ENCODE assay signal across 12 cellular contexts in the genomic region with DNA sequence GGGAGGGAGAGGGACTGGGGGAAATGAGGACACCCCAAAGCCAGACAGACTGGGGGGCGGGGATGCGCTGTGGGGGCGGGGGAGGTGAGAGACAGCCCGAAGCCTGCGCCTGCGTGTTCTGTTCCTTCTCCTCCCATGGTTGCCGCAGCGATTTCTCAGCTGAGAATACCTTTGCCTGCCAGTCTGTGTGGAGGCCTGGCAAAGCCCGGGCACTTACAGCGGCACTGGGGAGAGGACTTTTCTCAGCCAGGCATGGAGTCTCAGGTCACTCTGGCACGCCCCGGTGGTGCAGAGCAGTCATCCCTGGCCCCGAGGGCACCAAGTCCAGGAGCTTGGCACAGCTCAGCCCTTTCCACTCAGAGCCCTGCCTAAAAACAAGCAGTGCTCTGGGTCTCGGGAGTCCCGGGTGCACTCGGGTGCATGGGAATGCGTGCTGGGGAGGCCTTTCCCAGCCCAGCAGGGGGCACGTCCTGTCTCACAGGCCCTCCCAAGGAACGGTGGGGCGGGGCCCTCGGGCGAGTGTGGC.
DNase-seq lines count a peak whose midpoint lies in the region; ATAC-seq and TF ChIP-seq lines count a peak whose summit lies in the region.
"Had no signal": no experiment of that assay in that cellular context is flagged by ENCODE, and none has a peak within 500 bp of the region (broad histone marks: within the 10 kb centered on the region; RNA-seq: fewer than 3 reads in every experiment).

No MANE protein-coding gene starts in this region.

- H4K5ac ChIP-seq in mesendoderm (ENCODE audit: low read length): no peak overlapping the region

- no peak overlapping the region for H2AK5ac ChIP-seq in mesendoderm (ENCODE audit: low read length)

- H3K27me3 ChIP-seq in left ventricle myocardium inferior (ENCODE audit: low read depth): peaks cover 4% of the 10 kb centered on the region
- H3K27me3 ChIP-seq in mesendoderm (ENCODE audit: insufficient read depth, low read length, poor library complexity): no peaks in the 10 kb centered on the region

- H3K9ac ChIP-seq in mesendoderm (ENCODE audit: low read length): no peak overlapping the region

- CTCF ChIA-PET in activated B cell treated with CpG ODN at 0.5 μM for 24 hours (lab: Charles Lee): interaction anchor here (1.2 kb wide), 1 partner anchor 345 kb away, joined by 3 read pairs; no protein-coding TSS in a partner anchor

- no peak overlapping the region for H2BK5ac ChIP-seq in mesendoderm (ENCODE audit: low read length)

- H2BK15ac ChIP-seq in mesendoderm (replicated peaks; ENCODE audit: low read depth): no peak overlapping the region

- POLR2A ChIA-PET in activated B cell treated with CpG ODN at 0.5 μM for 24 hours (lab: Charles Lee): no interaction called here

- no peak overlapping the region for H3K18ac ChIP-seq in mesendoderm (ENCODE audit: low read length)

- no peaks in the 10 kb centered on the region for H3K27me3 Mint-ChIP-seq in activated B cell treated with CpG ODN at 0.5 μM for 24 hours

- H3K9me3 Mint-ChIP-seq in activated B cell treated with CpG ODN at 0.5 μM for 24 hours: no peaks in the 10 kb centered on the region
- H3K9me3 Mint-ChIP-seq: activated T-helper 1 cell treated with anti-CD3 and anti-CD28 coated beads, Interleukin-12 subunit alpha, Interleukin-12 subunit beta, Interleukin-2, Interleukin-4 antibody, amounts not matched to agents 30 ng/mL and 10 ng/mL and 1 ng/mL, durations not matched to agents 14 hours and 24 hours and 36 hours had no signal

- no peak overlapping the region for H3K56ac ChIP-seq in mesendoderm (ENCODE audit: low read length)

- H3K79me2 ChIP-seq in mesendoderm (ENCODE audit: control insufficient read depth, insufficient read depth, low read length): no peaks in the 10 kb centered on the region

- TF ChIP-seq CTCF in activated B cell treated with CpG ODN at 0.5 μM for 24 hours (IDR thresholded peaks at IDR 0.05): no peak
- no peak for TF ChIP-seq CTCF in left ventricle myocardium inferior (IDR thresholded peaks at IDR 0.05; ENCODE audit: borderline replicate concordance)

- H3K9me3 ChIP-seq in left ventricle myocardium inferior (replicated peaks): no peaks in the 10 kb centered on the region
- H3K9me3 ChIP-seq: Caco-2, mucosa of descending colon had no signal

- WGBS in mesendoderm (ENCODE audit: extremely low coverage, insufficient coverage, low lambda C conversion rate): no CpG with 5 or more reads among the region's 22 CpGs

- H3K4me3 ChIP-seq in left ventricle myocardium inferior: peak overlapping the region; percentile 34
- no peak overlapping the region for H3K4me3 ChIP-seq in mesendoderm (ENCODE audit: low read length)
- H3K4me3 ChIP-seq: mucosa of descending colon had no signal

- H3K4me1 Mint-ChIP-seq in activated B cell treated with CpG ODN at 0.5 μM for 24 hours: no peaks in the 10 kb centered on the region

- H3K4me1 ChIP-seq in left ventricle myocardium inferior (peaks cover 5% of the 10 kb centered on the region), mesendoderm (ENCODE audit: control insufficient read depth, low read depth, low read length) (no peaks in the 10 kb centered on the region)
- H3K4me1 ChIP-seq: Caco-2 had no signal

- no peaks in the 10 kb centered on the region for H3K79me1 ChIP-seq in mesendoderm (ENCODE audit: low read length)

- no peak overlapping the region for H3K23ac ChIP-seq in mesendoderm (ENCODE audit: low read length)

- no peak overlapping the region for H3K4me3 Mint-ChIP-seq in activated B cell treated with CpG ODN at 0.5 μM for 24 hours
- H3K4me3 Mint-ChIP-seq: activated T-helper 1 cell treated with anti-CD3 and anti-CD28 coated beads, Interleukin-12 subunit alpha, Interleukin-12 subunit beta, Interleukin-2, Interleukin-4 antibody, amounts not matched to agents 30 ng/mL and 10 ng/mL and 1 ng/mL, durations not matched to agents 14 hours and 24 hours and 36 hours had no signal

- no peak for ATAC-seq in activated B cell treated with CpG ODN at 0.5 μM for 24 hours (ENCODE audit: low read depth)
- ATAC-seq: activated CD4-positive, CD25-positive, alpha-beta regulatory T cell treated with anti-CD3 and anti-CD28 coated beads, Interleukin-2, amount 50 U/mL, for 24 hours; mucosa of descending colon had no signal

- no peak overlapping the region for H3K27ac ChIP-seq in left ventricle myocardium inferior (replicated peaks)
- H3K27ac ChIP-seq in mesendoderm (ENCODE audit: low read depth, low read length): no peak overlapping the region

- H4K8ac ChIP-seq in mesendoderm (ENCODE audit: low read depth, low read length): no peak overlapping the region

- peak; percentile 15 for DNase-seq in HT1080 (ENCODE audit: low read depth)
- DNase-seq in activated B cell treated with CpG ODN at 0.5 μM for 24 hours: peak; percentile 4
- peak; percentile 13 for DNase-seq in left ventricle myocardium inferior
- DNase-seq in renal cortical epithelial cell (ENCODE audit: low read depth): peak; percentile 31
- DNase-seq in mesendoderm: no peak
- DNase-seq in superior temporal gyrus (ENCODE audit: extremely low spot score): no peak
- DNase-seq in AML-193 (lab: John Stamatoyannopoulos, UW): no peak
- DNase-seq: NCI-H1048 had no signal

- H3K36me3 ChIP-seq in left ventricle myocardium inferior: no peaks in the 10 kb centered on the region
- no peaks in the 10 kb centered on the region for H3K36me3 ChIP-seq in mesendoderm (ENCODE audit: control insufficient read depth, insufficient read depth, low read length)

- H3K36me3 Mint-ChIP-seq in activated B cell treated with CpG ODN at 0.5 μM for 24 hours (ENCODE audit: low read depth): no peaks in the 10 kb centered on the region

- intact Hi-C loops in activated B cell treated with CpG ODN at 0.5 μM for 24 hours (cut with micrococcal nuclease): no loop called here
- intact Hi-C loops in left ventricle myocardium inferior (cut with micrococcal nuclease): no loop called here

- no peak overlapping the region for H2BK120ac ChIP-seq in mesendoderm (ENCODE audit: low read depth, low read length)

- H3K4ac ChIP-seq in mesendoderm (ENCODE audit: low read depth, low read length): no peak overlapping the region

- no peak overlapping the region for H3K4me2 ChIP-seq in mesendoderm (ENCODE audit: low read length)

- H3K27ac Mint-ChIP-seq in activated B cell treated with CpG ODN at 0.5 μM for 24 hours: no peak overlapping the region
- H3K27ac Mint-ChIP-seq: activated T-helper 1 cell treated with anti-CD3 and anti-CD28 coated beads, Interleukin-12 subunit alpha, Interleukin-12 subunit beta, Interleukin-2, Interleukin-4 antibody, amounts not matched to agents 30 ng/mL and 10 ng/mL and 1 ng/mL, durations not matched to agents 14 hours and 24 hours and 36 hours had no signal

Comparison
In these comparisons a context has a peak if more than half of its experiments do, and no peak if none do; other contexts are left out.
1. DNase-seq: peak in HT1080 (single experiment), activated B cell treated with CpG ODN at 0.5 μM for 24 hours (single experiment), left ventricle myocardium inferior (single experiment) and renal cortical epithelial cell (single experiment); none in mesendoderm (single experiment), superior temporal gyrus (single experiment) and AML-193 (0 of 2).